ENCODE assay signal across 8 cellular contexts in the genomic region with DNA sequence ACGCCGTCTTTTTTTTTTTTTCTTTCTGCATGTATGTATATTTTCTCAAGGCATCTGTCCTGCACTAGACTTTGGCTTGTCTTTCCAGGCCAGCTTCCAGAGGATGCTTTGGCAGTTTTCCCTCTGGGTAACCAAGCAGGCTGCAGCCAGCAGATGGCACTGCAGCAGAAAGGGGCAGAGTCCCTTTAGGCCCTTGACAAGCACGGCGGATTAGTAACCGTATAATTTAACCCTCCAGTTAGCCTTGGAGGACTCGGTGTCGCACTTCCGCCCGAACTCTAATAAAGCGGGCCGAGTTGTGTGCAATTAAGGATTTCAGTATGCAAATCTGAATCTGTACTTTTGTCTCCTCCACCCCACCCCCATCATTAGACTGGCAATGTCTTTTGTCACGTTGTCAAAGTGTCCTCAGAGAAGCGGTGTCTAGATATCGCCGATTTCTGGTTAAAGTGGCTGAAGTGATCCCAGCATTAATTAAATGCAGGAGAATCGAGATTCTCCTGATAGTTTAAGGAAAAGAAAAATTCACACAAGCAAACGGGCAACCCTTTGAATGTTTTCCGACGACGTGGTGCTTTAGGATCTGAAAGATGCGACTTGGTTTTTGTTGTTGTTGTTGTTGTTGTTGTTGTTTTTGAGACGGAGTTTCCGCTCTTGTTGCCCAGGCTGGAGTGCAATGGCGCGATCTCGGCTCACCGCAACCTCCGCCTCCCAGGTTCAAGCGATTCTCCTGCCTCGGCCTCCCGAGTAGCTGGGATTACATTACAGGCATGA. TPM values are rescaled to one million over a fixed set of nuclear protein-coding genes. Genes with fewer than 3 reads are reported as not detected.
DNase-seq lines count a peak whose midpoint lies in the region; ATAC-seq and TF ChIP-seq lines count a peak whose summit lies in the region.

No MANE protein-coding gene starts in this region.

- H3K4me3 ChIP-seq in GM23338 (peak overlapping the region; percentile 95), adrenal gland (peak overlapping the region in 1 of 4 donors; percentile 92)

- intact Hi-C loops in adrenal gland (cut with DNase I) (no loop called here), left cardiac atrium (cut with DNase I) (loop anchor here in 1 of 2 donors (10.0 kb wide), 1 partner anchor 125 kb away; the partner anchor contains the start of gene SARS1)

- peaks cover 21% of the 10 kb centered on the region for H3K79me2 ChIP-seq in GM23338 (replicated peaks; ENCODE audit: insufficient read depth)

- no peaks in the 10 kb centered on the region; the same call in 1 of the 2 replicates for H4K20me1 ChIP-seq in GM23338 (replicated peaks; ENCODE audit: insufficient read depth)

- H3K4me2 ChIP-seq in GM23338 = peak overlapping the region; percentile 94

- no peaks in the 10 kb centered on the region for H3K9me2 ChIP-seq in GM23338 (ENCODE audit: insufficient read depth)

- no peak for TF ChIP-seq POLR2A in adrenal gland (IDR thresholded peaks at IDR 0.05)

- peaks cover 14% of the 10 kb centered on the region for H3K4me1 ChIP-seq in GM23338 (ENCODE audit: insufficient read depth)
- H3K4me1 ChIP-seq in adrenal gland (replicated peaks in 1 of 2) = peaks cover 16 to 18% of the 10 kb centered on the region in 2 donors

- H3K9me3 ChIP-seq in adrenal gland (replicated peaks in 1 of 3) = no peaks in the 10 kb centered on the region

- H3F3A ChIP-seq in GM23338 (replicated peaks; ENCODE audit: low read depth) = peaks cover 8% of the 10 kb centered on the region

- peak in 12 of 14 donors; percentile 40 to 82 (median 74) for DNase-seq in C1 segment of cervical spinal cord (lab: John Stamatoyannopoulos, UW)
- DNase-seq in GM23338 (ENCODE audit: low spot score) = peak; percentile 93
- peak; percentile 99 for DNase-seq in NCI-H82 (lab: John Stamatoyannopoulos, UW)
- DNase-seq in adrenal gland = peak; percentile 57 to 79 (median 70)
- peak; percentile 63 for DNase-seq in left cardiac atrium
- no peak for DNase-seq in progenitor cell of endocrine pancreas (ENCODE audit: low spot score, unreplicated experiment)

- H3K4me1 Mint-ChIP-seq in GM23338 = peaks cover 22% of the 10 kb centered on the region
- H3K4me1 Mint-ChIP-seq in progenitor cell of endocrine pancreas (ENCODE audit: low read depth) = peaks cover 14% of the 10 kb centered on the region

- peak; percentile 90 to 95 for TF ChIP-seq CTCF in GM23338 (conservative IDR thresholded peaks at IDR 0.05; ENCODE audit: low read depth in 2 of 2)
- peak; percentile 22 to 51 (median 42) for TF ChIP-seq CTCF in adrenal gland (IDR thresholded peaks at IDR 0.05)
- TF ChIP-seq CTCF in progenitor cell of endocrine pancreas (IDR thresholded peaks at IDR 0.05; ENCODE audit: unreplicated experiment) = peak; percentile 45

- H3K9me3 Mint-ChIP-seq in GM23338 (peaks cover 3% of the 10 kb centered on the region; the same call in 1 of the 3 replicates), progenitor cell of endocrine pancreas (ENCODE audit: low read depth) (no peaks in the 10 kb centered on the region)

- peaks cover 16% of the 10 kb centered on the region for H3K27me3 Mint-ChIP-seq in GM23338 (ENCODE audit: insufficient read depth, low read depth, poor library complexity)
- no peaks in the 10 kb centered on the region for H3K27me3 Mint-ChIP-seq in progenitor cell of endocrine pancreas

- ATAC-seq in GM23338 (peak; percentile 76), left cardiac atrium (peak; percentile 11 to 24), GM19463 (IDR thresholded peaks at IDR 0.05; ENCODE audit: unreplicated experiment) (no peak), HG03135 (IDR thresholded peaks at IDR 0.05; ENCODE audit: unreplicated experiment) (no peak)

- H3K4me3 Mint-ChIP-seq in GM23338 = peak overlapping the region; percentile 86
- H3K4me3 Mint-ChIP-seq in progenitor cell of endocrine pancreas (ENCODE audit: low read depth) = peak overlapping the region; percentile 86

- H3K27me3 ChIP-seq in GM23338 (ENCODE audit: insufficient read depth) (no peaks in the 10 kb centered on the region), adrenal gland (no peaks in the 10 kb centered on the region)

- 66 to 82% (median 72%) methylated on average over 30 to 31 of the region's 31 CpGs for whole genome bisulfite sequencing in adrenal gland, 4 donors

- H3K27ac ChIP-seq in GM23338 (ENCODE audit: low read depth) (peak overlapping the region; percentile 82), adrenal gland (peak overlapping the region in 4 of 5 donors; percentile 93 to 99 (median 98))

- no peak overlapping the region for H2AFZ ChIP-seq in GM23338

- peak overlapping the region; percentile 94; the same call in 1 of the 2 replicates for H3K27ac Mint-ChIP-seq in GM23338
- peak overlapping the region; percentile 59 for H3K27ac Mint-ChIP-seq in progenitor cell of endocrine pancreas

- no peaks in the 10 kb centered on the region for H3K36me3 ChIP-seq in GM23338 (ENCODE audit: insufficient read depth)
- H3K36me3 ChIP-seq in adrenal gland (replicated peaks in 1 of 2) = peaks cover 0 to 5% of the 10 kb centered on the region in 2 donors

- H3K36me3 Mint-ChIP-seq in GM23338 (ENCODE audit: low read depth) = peaks cover 9% of the 10 kb centered on the region
- peaks cover 11% of the 10 kb centered on the region for H3K36me3 Mint-ChIP-seq in progenitor cell of endocrine pancreas (ENCODE audit: insufficient read depth)

TF ChIP-seq in GM23338, 12 proteins besides CTCF, POLR2A, EP300 and RAD21:
- TF ChIP-seq REST (IDR thresholded peaks at IDR 0.05; ENCODE audit: unreplicated experiment) (no peak), ZNF114 (CRISPR knock-in tag; IDR thresholded peaks at IDR 0.05) (no peak), ZNF331 (CRISPR knock-in tag; IDR thresholded peaks at IDR 0.05; ENCODE audit: low read depth) (no peak), JUNB (IDR thresholded peaks at IDR 0.05; ENCODE audit: unreplicated experiment) (no peak)

RNA-seq across cellular contexts. Expression of gene TMEM167B, which starts 1.1 kb away (rescaled TPM):
- total RNA-seq in GM23338 (2014; rRNA removed; shearing (Covaris generic)) = 10.7 and 16.0 TPM in 2 replicates
- polyA plus RNA-seq in GM23338 (2016; fragmentation: Nextera tagmentation; extraction: Ambion mirVana) (8.2 and 9.8 TPM in 2 replicates), adrenal gland (100 to 1,000 TPM in 1 of 3 donors, 10 to 100 TPM in 2; 14.2 to 106 (median 16.9) TPM)
- total RNA-seq in adrenal gland (10 to 100 TPM; 30.0 to 92.1 (median 50.5) TPM), left cardiac atrium (10 to 100 TPM; 34.3 to 47.2 TPM), progenitor cell of endocrine pancreas (24.7 and 27.1 TPM in 2 replicates)

RNA-seq across cellular contexts. Expression of gene TAF13, which starts 13.6 kb away (rescaled TPM):
- 55.8 and 72.4 TPM in 2 replicates for total RNA-seq in GM23338 (2014; rRNA removed; shearing (Covaris generic))
- 43.7 and 49.4 TPM in 2 replicates for polyA plus RNA-seq in GM23338 (2016; fragmentation: Nextera tagmentation; extraction: Ambion mirVana)
- total RNA-seq in adrenal gland = 10 to 100 TPM; 11.7 to 68.6 (median 34.6) TPM
- 10 to 100 TPM; 13.7 to 96.5 (median 21.6) TPM for polyA plus RNA-seq in adrenal gland
- 10 to 100 TPM; 47.1 to 56.7 TPM for total RNA-seq in left cardiac atrium
- 22.0 and 24.1 TPM in 2 replicates for total RNA-seq in progenitor cell of endocrine pancreas

RNA-seq across cellular contexts. Expression of gene ELAPOR1, which starts 24.5 kb away (rescaled TPM):
- total RNA-seq in GM23338 (2014; rRNA removed; shearing (Covaris generic)) = 2.1 and 2.4 TPM in 2 replicates
- polyA plus RNA-seq in GM23338 (2016; fragmentation: Nextera tagmentation; extraction: Ambion mirVana) (0.92 and 1.2 TPM in 2 replicates), adrenal gland (10 to 100 TPM in 1 of 3 donors, 1 to 10 TPM in 2; 1.4 to 11.2 (median 5.6) TPM)
- total RNA-seq in adrenal gland (1 to 10 TPM in 6 of 8 donors, under 1 TPM in 2; 0.09 to 9.9 (median 1.6) TPM), left cardiac atrium (under 1 TPM; 0.21 to 0.39 TPM), progenitor cell of endocrine pancreas (10.6 and 14.6 TPM in 2 replicates)

RNA-seq across cellular contexts. Expression of gene WDR47, which starts 47.5 kb away (rescaled TPM):
- total RNA-seq in GM23338 (2014; rRNA removed; shearing (Covaris generic)) = 5.2 and 9.7 TPM in 2 replicates
- polyA plus RNA-seq in GM23338 (2016; fragmentation: Nextera tagmentation; extraction: Ambion mirVana) (3.0 and 3.9 TPM in 2 replicates), adrenal gland (10 to 100 TPM in 1 of 3 donors, 1 to 10 TPM in 2; 2.4 to 11.8 (median 2.7) TPM)
- total RNA-seq in adrenal gland (10 to 100 TPM in 5 of 8 donors, 1 to 10 TPM in 3; 8.2 to 16.0 (median 11.7) TPM), left cardiac atrium (10 to 100 TPM; 12.2 to 14.8 TPM), progenitor cell of endocrine pancreas (12.1 and 12.2 TPM in 2 replicates)

Comparison
In these comparisons a context has a peak if more than half of its experiments do, and no peak if none do; other contexts are left out.
1. ATAC-seq: peak in GM23338 (single experiment) and left cardiac atrium (2 of 2); none in GM19463 (single experiment) and HG03135 (single experiment).
2. CTCF ChIP-seq: peak in every context shown above with its lines; median percentile 92 in GM23338; 45 in progenitor cell of endocrine pancreas; 42 in adrenal gland.